In the genomic region with DNA sequence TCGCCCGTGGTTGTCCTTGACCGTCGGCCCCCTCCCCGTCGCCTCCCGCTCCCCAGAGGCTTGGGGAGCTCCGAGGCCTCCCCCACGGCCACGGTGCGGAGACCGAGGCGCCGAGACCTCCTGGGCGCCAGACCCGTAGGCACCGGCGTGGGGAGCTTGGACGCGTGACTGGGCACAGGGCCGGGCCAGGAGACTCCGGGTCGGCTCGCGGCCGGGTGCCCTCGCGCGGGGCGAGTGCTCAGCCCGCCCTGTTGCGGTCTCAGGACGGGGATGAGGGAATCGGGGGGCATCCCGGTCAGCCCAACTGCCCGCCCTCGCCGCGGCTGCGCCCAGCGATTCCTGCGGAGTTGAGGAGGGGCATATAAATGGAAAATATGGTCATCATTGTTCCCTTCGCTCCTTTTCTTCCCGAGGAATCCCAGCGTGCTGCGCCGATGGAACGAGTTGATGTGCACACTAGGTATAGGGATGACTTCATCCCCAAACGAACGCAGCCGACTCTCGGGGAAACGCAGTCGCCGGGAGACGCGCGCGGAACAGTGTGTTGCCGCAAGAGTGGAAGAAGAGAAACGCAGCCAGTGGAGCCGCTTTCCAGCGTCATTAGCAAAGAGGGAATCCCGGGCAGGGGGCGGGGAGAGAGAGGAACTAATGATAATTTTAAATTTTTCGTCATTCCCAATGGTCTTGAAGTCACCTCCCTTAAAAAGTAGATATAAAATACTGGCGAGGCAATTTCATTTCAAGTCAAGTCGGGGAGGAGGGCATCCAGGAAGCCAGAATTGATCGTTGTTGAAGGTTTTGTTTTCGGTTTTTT, we compare ENCODE assay signal across 8 cellular contexts. TPM values are rescaled to one million over a fixed set of nuclear protein-coding genes. Genes with fewer than 3 reads are reported as not detected.
A peak's percentile ranks its signal among the peaks of the same experiment; 100 is the strongest.
DNase-seq lines count a peak whose midpoint lies in the region; ATAC-seq and TF ChIP-seq lines count a peak whose summit lies in the region.

No MANE protein-coding gene starts in this region.

- no peaks in the 10 kb centered on the region for H3K27me3 ChIP-seq in upper lobe of left lung

- no peaks in the 10 kb centered on the region for H3K9me3 ChIP-seq in upper lobe of left lung

- H3K4me1 ChIP-seq in upper lobe of left lung: peaks cover 10 to 46% (median 22%) of the 10 kb centered on the region in 4 donors

- H3K27ac ChIP-seq in upper lobe of left lung: peak overlapping the region; percentile 95 to 98 (median 96)

- peak in 2 of 4 donors; percentile 31 to 72 for TF ChIP-seq POLR2A in upper lobe of left lung (IDR thresholded peaks at IDR 0.05)

- in situ Hi-C loops in Caki2 (cut with HindIII; ENCODE audit: low pct_unique_long_range_greater_than_20kb, low sequenced_read_pairs): no loop called here

- H3K36me3 ChIP-seq in upper lobe of left lung: no peaks in the 10 kb centered on the region

- 2 to 3% methylated on average over 28 to 39 of the region's 70 CpGs for WGBS in upper lobe of left lung, 2 donors

- TF ChIP-seq CTCF in fibroblast of pulmonary artery (IDR thresholded peaks at IDR 0.05; ENCODE audit: low read length, missing control alignments): no peak
- TF ChIP-seq CTCF in upper lobe of left lung (IDR thresholded peaks at IDR 0.05): peak in 1 of 6 experiments; percentile 10

- peak; percentile 66 to 73 for ATAC-seq in upper lobe of left lung (ENCODE audit: low FRiP score in 2 of 2)

- TF ChIP-seq EP300 in upper lobe of left lung (IDR thresholded peaks at IDR 0.05): no peak

- peak overlapping the region; percentile 92 for H3K4me3 ChIP-seq in fibroblast of pulmonary artery (replicated peaks; ENCODE audit: low read depth, low read length)
- H3K4me3 ChIP-seq in upper lobe of left lung: peak overlapping the region; percentile 76 to 90 (median 83)

- DNase-seq in Caki2 (ENCODE audit: low read depth) (peak; percentile 81), GOT3 (lab: John Stamatoyannopoulos, UW) (peak; percentile 65), NCI-H2107 treated with DMSO at 0.1 percent for 48 hours (lab: John Stamatoyannopoulos, UW; ENCODE audit: unreplicated experiment) (peak; percentile 44), fibroblast of pulmonary artery (ENCODE audit: low read depth) (peak; percentile 80), myocyte (ENCODE audit: low read depth) (peak; percentile 87), upper lobe of left lung (peak; percentile 62 to 91), SIG-M5 (lab: John Stamatoyannopoulos, UW) (no peak)
- peak; percentile 47 to 50 for DNase-seq in activated T-cell treated with anti-CD3 and anti-CD28 coated beads, Interleukin-2, amount 50 U/mL, for 48 hours

RNA-seq across cellular contexts. Expression of gene ENAH, which starts 0.7 kb away (rescaled TPM):
- 69.6 and 87.9 TPM in 2 replicates for total RNA-seq in Caki2 (2014; rRNA removed; shearing (Covaris generic); ENCODE audit: low replicate concordance)
- total RNA-seq in myocyte (70.3 and 88.1 TPM in 2 replicates), upper lobe of left lung (10 to 100 TPM; 10.5 to 70.3 (median 33.8) TPM)
- 65.8 TPM for polyA plus RNA-seq in myocyte (2012)
